20 cellular contexts compared by ENCODE assay signal in genomic region chr16:4574919-4575705, GRCh38. TPM values are rescaled to one million over a fixed set of nuclear protein-coding genes. Genes with fewer than 3 reads are reported as not detected.
A peak's percentile ranks its signal among the peaks of the same experiment; 100 is the strongest.
DNase-seq lines count a peak whose midpoint lies in the region; ATAC-seq, FAIRE-seq and TF ChIP-seq lines count a peak whose summit lies in the region.
"Had no signal": no experiment of that assay in that cellular context is flagged by ENCODE, and none has a peak within 500 bp of the region (broad histone marks: within the 10 kb centered on the region; RNA-seq: fewer than 3 reads in every experiment).

No MANE protein-coding gene starts in this region.

- H3K36me3 ChIP-seq in K562 (ENCODE audit: control insufficient read depth, insufficient read depth, low read length) (no peaks in the 10 kb centered on the region), osteoblast (ENCODE audit: insufficient read depth, low read length) (no peaks in the 10 kb centered on the region)

- H4K20me1 ChIP-seq in K562 (replicated peaks; ENCODE audit: control insufficient read depth, insufficient read depth, low read length) (no peaks in the 10 kb centered on the region), osteoblast (ENCODE audit: insufficient read depth, low read length) (no peaks in the 10 kb centered on the region)

- H3K4me3 ChIP-seq in LNCaP clone FGC (ENCODE audit: low read depth, low read length) (no peak overlapping the region), K562 (no peak overlapping the region), osteoblast (ENCODE audit: insufficient read depth, low read length) (no peak overlapping the region)
- H3K4me3 ChIP-seq: skin epidermis had no signal

- DNase-seq in DMS53 (lab: John Stamatoyannopoulos, UW) (peak; percentile 16), DMS53 treated with DMSO at 0.1 percent for 48 hours (lab: John Stamatoyannopoulos, UW; ENCODE audit: unreplicated experiment) (no peak), LNCaP clone FGC (ENCODE audit: low read depth) (peak; percentile 83), K562 (ENCODE audit: extremely low read depth in 1 of 4, low spot score in 3 of 4) (peak in 2 of 4 experiments; percentile 20 to 31), osteoblast (ENCODE audit: insufficient read length, low spot score, missing footprints) (peak; percentile 51), SW480 (ENCODE audit: low spot score) (no peak)
- DNase-seq: activated CD4-positive, alpha-beta T cell treated with anti-CD3 and anti-CD28 coated beads for 1 hour; activated naive CD4-positive, alpha-beta T cell treated with anti-CD3 and anti-CD28 coated beads, Interleukin-2, amount 50 U/mL, for 16 hours; CD4-positive, alpha-beta memory T cell; effector CD8-positive, alpha-beta T cell; left colon; NCI-H2029; trophoblast cell had no signal

- H3K9me3 ChIP-seq in K562 (replicated peaks; ENCODE audit: control insufficient read depth, insufficient read depth, low read depth, low read length), result no peaks in the 10 kb centered on the region
- H3K9me3 ChIP-seq in osteoblast (ENCODE audit: low read depth, low read length), result no peaks in the 10 kb centered on the region

- FAIRE-seq in K562 (lab: Jason Lieb, UNC), result no peak

- no peak for TF ChIP-seq POLR2A in K562 (conservative IDR thresholded peaks at IDR 0.05)

- TF ChIP-seq EP300 in K562 (IDR thresholded peaks at IDR 0.05; ENCODE audit: low read length), result no peak

- TF ChIP-seq RAD21 in K562 (CRISPR knock-in tag; conservative IDR thresholded peaks at IDR 0.05 in 1 of 2, IDR thresholded peaks at IDR 0.05 in 1 of 2), result no peak

- no peaks in the 10 kb centered on the region for H3K9me1 ChIP-seq in K562 (ENCODE audit: control insufficient read depth, insufficient read depth, low read length)

- POLR2A ChIA-PET in K562 (lab: Yijun Ruan, JAX), result interaction anchor here (0.7 to 0.9 kb wide), 2 partner anchors 10 to 63 kb away, joined by 3 read pairs; no protein-coding TSS in a partner anchor

- intact Hi-C loops in K562 (cut with micrococcal nuclease), result no loop called here

- H3K79me2 ChIP-seq in K562 (ENCODE audit: control insufficient read depth, insufficient read depth, low read length) (no peaks in the 10 kb centered on the region), osteoblast (ENCODE audit: insufficient read depth, low read length) (no peaks in the 10 kb centered on the region)
- H3K79me2 ChIP-seq: parathyroid adenoma had no signal

- H2AFZ ChIP-seq in K562 (ENCODE audit: low read depth, low read length) (no peak overlapping the region), osteoblast (ENCODE audit: low read length) (no peak overlapping the region)
- H2AFZ ChIP-seq: parathyroid adenoma had no signal

- ATAC-seq in K562, result peak; percentile 49
- no peak for ATAC-seq in HG03442 (IDR thresholded peaks at IDR 0.05; ENCODE audit: unreplicated experiment)
- no peak for ATAC-seq in HG02763 (IDR thresholded peaks at IDR 0.05; ENCODE audit: unreplicated experiment)
- ATAC-seq: left colon had no signal

- CTCF ChIA-PET in K562 (lab: Yijun Ruan, JAX; ENCODE audit: low intra/inter-chr PET ratio), result no interaction called here

- BruUV-seq in K562 (replicated peaks; lab: Mats Ljungman, UMichigan), result no TSS peak

- H3K27ac ChIP-seq in K562 (ENCODE audit: extremely low read depth, low read depth, low read length), result no peak overlapping the region
- no peak overlapping the region for H3K27ac ChIP-seq in osteoblast (ENCODE audit: low read depth, low read length)
- H3K27ac ChIP-seq: parathyroid adenoma, RWPE1, skin epidermis had no signal

- H3K9ac ChIP-seq in K562 (ENCODE audit: insufficient read depth in 1 of 2, low read depth in 2 of 2, low read length in 2 of 2), result no peak overlapping the region
- H3K9ac ChIP-seq: parathyroid adenoma had no signal

- no peak overlapping the region for H3K4me2 ChIP-seq in K562 (ENCODE audit: insufficient read depth, low read length)
- no peak overlapping the region for H3K4me2 ChIP-seq in osteoblast (ENCODE audit: insufficient read depth, low read length)

- H3K4me1 ChIP-seq in K562 (replicated peaks in 1 of 2; ENCODE audit: control insufficient read depth in 2 of 2, insufficient read depth in 2 of 2, low read length in 2 of 2) (peaks cover 0 to 3% of the 10 kb centered on the region in 2 experiments; a peak in 1 of 5 replicates), osteoblast (ENCODE audit: insufficient read depth, low read length) (no peaks in the 10 kb centered on the region)
- H3K4me1 ChIP-seq: parathyroid adenoma had no signal

- peaks cover 19 to 61% of the 10 kb centered on the region in 2 experiments; a peak in 4 of 5 replicates for H3K27me3 ChIP-seq in K562 (ENCODE audit: control insufficient read depth in 2 of 2, insufficient read depth in 2 of 2, low read length in 2 of 2)
- no peaks in the 10 kb centered on the region for H3K27me3 ChIP-seq in osteoblast (ENCODE audit: insufficient read depth, low read length)

- 5% methylated on average over 8 of the region's 11 CpGs for WGBS in K562 (ENCODE audit: insufficient coverage, low coverage, missing lambda C conversion rate)

- TF ChIP-seq CTCF in LNCaP clone FGC (IDR thresholded peaks at IDR 0.05; ENCODE audit: control insufficient read depth, extremely low read depth, insufficient read depth) (0 out of 2 replicates have a peak, but pooled peaks have one; percentile 18), K562 (IDR thresholded peaks at IDR 0.05 in 2 of 3, conservative IDR thresholded peaks at IDR 0.05 in 1 of 3; ENCODE audit: insufficient read depth in 2 of 3, low read depth in 1 of 3, low read length in 3 of 3) (peak in 2 of 3 experiments; percentile 2 to 23; a peak in 1 of 6 replicates), osteoblast (IDR thresholded peaks at IDR 0.05; ENCODE audit: extremely low read depth, low read depth, low read length) (no peak)

- in situ Hi-C loops in K562 (cut with MboI), result no loop called here

RNA-seq across cellular contexts. Expression of gene C16orf96, which starts 19.0 kb away (rescaled TPM):
- not detected in 2 replicates for total RNA-seq in K562 (2011; cell fraction: chromatin; rRNA removed; ENCODE audit: low replicate concordance)
- not detected in 2 replicates for total RNA-seq in K562 (2011; cell fraction: nucleolus; rRNA removed)
- not detected in 2 replicates for total RNA-seq in K562 (2011; cell fraction: nucleoplasm; rRNA removed)
- total RNA-seq in K562 (2014; rRNA removed) (not detected in 2 replicates), K562 (2014; rRNA removed; fragmentation: Illumina TruSeq; extraction: Trizol) (not detected in 2 replicates), K562 (2015; rRNA removed; fragmentation: Illumina TruSeq; extraction: Trizol) (not detected in 2 replicates), K562 (2021) (not detected in 2 replicates), osteoblast (under 0.01 TPM in 1 of 2 replicates, not detected in the other)
- polyA plus RNA-seq in K562 (2011; rRNA removed) (not detected in 2 replicates), K562 (2014; fragmentation: Illumina TruSeq; extraction: Trizol) (not detected in 2 replicates), K562 (2014; fragmentation: Nextera tagmentation; extraction: Ambion mirVana) (not detected), K562 (2014; rRNA removed) (not detected in 2 replicates)
- not detected in 2 replicates for polyA plus RNA-seq in K562 (2011; cell fraction: cytosol; rRNA removed)
- not detected in 2 replicates for polyA plus RNA-seq in K562 (2011; cell fraction: nucleus; rRNA removed)
- polyA plus RNA-seq in K562 (2012), result not detected in 2 replicates
- not detected in 2 replicates for polyA minus RNA-seq in K562 (2011; rRNA and poly(A)+ RNA removed)
- polyA minus RNA-seq in K562 (2011; cell fraction: cytosol; rRNA and poly(A)+ RNA removed), result not detected in 2 replicates
- polyA minus RNA-seq in K562 (2011; cell fraction: nucleus; rRNA and poly(A)+ RNA removed), result not detected in 2 replicates
- total RNA-seq: A172, M059J had no signal
- polyA plus RNA-seq: CD4-positive, alpha-beta memory T cell had no signal

RNA-seq across cellular contexts. Expression of gene CDIP1, which starts 36.5 kb away (rescaled TPM):
- total RNA-seq in K562 (2011; cell fraction: chromatin; rRNA removed; ENCODE audit: low replicate concordance), result not detected in 2 replicates
- not detected in 2 replicates for total RNA-seq in K562 (2011; cell fraction: nucleolus; rRNA removed)
- not detected in 2 replicates for total RNA-seq in K562 (2011; cell fraction: nucleoplasm; rRNA removed)
- total RNA-seq in K562 (2014; rRNA removed) (not detected in 2 replicates), K562 (2014; rRNA removed; fragmentation: Illumina TruSeq; extraction: Trizol) (not detected in 2 replicates), K562 (2015; rRNA removed; fragmentation: Illumina TruSeq; extraction: Trizol) (not detected in 2 replicates), K562 (2021) (0.18 and 0.29 TPM in 2 replicates), osteoblast (10.5 and 13.6 TPM in 2 replicates)
- polyA plus RNA-seq in K562 (2011; rRNA removed) (0.15 TPM in 1 of 2 replicates, not detected in the other), K562 (2014; fragmentation: Illumina TruSeq; extraction: Trizol) (not detected in 2 replicates), K562 (2014; fragmentation: Nextera tagmentation; extraction: Ambion mirVana) (not detected), K562 (2014; rRNA removed) (not detected in 2 replicates)
- 0.07 TPM in 1 of 2 replicates, not detected in the other for polyA plus RNA-seq in K562 (2011; cell fraction: cytosol; rRNA removed)
- 0.10 and 0.18 TPM in 2 replicates for polyA plus RNA-seq in K562 (2011; cell fraction: nucleus; rRNA removed)
- 0.31 and 0.54 TPM in 2 replicates for polyA plus RNA-seq in K562 (2012)
- polyA minus RNA-seq in K562 (2011; rRNA and poly(A)+ RNA removed), result not detected in 2 replicates
- 1.7 TPM in 1 of 2 replicates, not detected in the other for polyA minus RNA-seq in K562 (2011; cell fraction: cytosol; rRNA and poly(A)+ RNA removed)
- 0.40 and 1.1 TPM in 2 replicates for polyA minus RNA-seq in K562 (2011; cell fraction: nucleus; rRNA and poly(A)+ RNA removed)

RNA-seq across cellular contexts. Expression of gene UBALD1, which starts 39.6 kb away (rescaled TPM):
- total RNA-seq in K562 (2011; cell fraction: chromatin; rRNA removed; ENCODE audit: low replicate concordance), result 16.0 and 57.6 TPM in 2 replicates
- total RNA-seq in K562 (2011; cell fraction: nucleolus; rRNA removed), result 61.3 and 65.9 TPM in 2 replicates
- 23.4 and 28.0 TPM in 2 replicates for total RNA-seq in K562 (2011; cell fraction: nucleoplasm; rRNA removed)
- total RNA-seq in K562 (2014; rRNA removed) (22.4 and 26.6 TPM in 2 replicates), K562 (2014; rRNA removed; fragmentation: Illumina TruSeq; extraction: Trizol) (0.86 and 1.3 TPM in 2 replicates), K562 (2015; rRNA removed; fragmentation: Illumina TruSeq; extraction: Trizol) (6.2 and 7.5 TPM in 2 replicates), K562 (2021) (31.7 and 38.0 TPM in 2 replicates), osteoblast (6.2 and 9.4 TPM in 2 replicates)
- polyA plus RNA-seq in K562 (2011; rRNA removed) (3.7 and 7.3 TPM in 2 replicates), K562 (2014; fragmentation: Illumina TruSeq; extraction: Trizol) (3.8 and 10.5 TPM in 2 replicates), K562 (2014; fragmentation: Nextera tagmentation; extraction: Ambion mirVana) (not detected), K562 (2014; rRNA removed) (21.8 and 26.0 TPM in 2 replicates)
- 6.4 and 24.1 TPM in 2 replicates for polyA plus RNA-seq in K562 (2011; cell fraction: cytosol; rRNA removed)
- polyA plus RNA-seq in K562 (2011; cell fraction: nucleus; rRNA removed), result 16.0 and 47.0 TPM in 2 replicates
- polyA plus RNA-seq in K562 (2012), result 33.6 and 39.2 TPM in 2 replicates
- polyA minus RNA-seq in K562 (2011; rRNA and poly(A)+ RNA removed), result 0.87 and 1.6 TPM in 2 replicates
- polyA minus RNA-seq in K562 (2011; cell fraction: cytosol; rRNA and poly(A)+ RNA removed), result 6.5 and 9.3 TPM in 2 replicates
- polyA minus RNA-seq in K562 (2011; cell fraction: nucleus; rRNA and poly(A)+ RNA removed), result 12.0 and 17.2 TPM in 2 replicates

RNA-seq across cellular contexts. Expression of gene MGRN1, which starts 49.5 kb away (rescaled TPM):
- total RNA-seq in K562 (2011; cell fraction: chromatin; rRNA removed; ENCODE audit: low replicate concordance), result 41.1 and 92.0 TPM in 2 replicates
- total RNA-seq in K562 (2011; cell fraction: nucleolus; rRNA removed), result 34.2 and 37.4 TPM in 2 replicates
- total RNA-seq in K562 (2011; cell fraction: nucleoplasm; rRNA removed), result 33.4 and 44.4 TPM in 2 replicates
- total RNA-seq in K562 (2014; rRNA removed) (11.6 and 15.7 TPM in 2 replicates), K562 (2014; rRNA removed; fragmentation: Illumina TruSeq; extraction: Trizol) (3.4 and 3.5 TPM in 2 replicates), K562 (2015; rRNA removed; fragmentation: Illumina TruSeq; extraction: Trizol) (6.0 and 6.8 TPM in 2 replicates), K562 (2021) (35.2 and 37.9 TPM in 2 replicates), osteoblast (41.5 and 46.7 TPM in 2 replicates)
- polyA plus RNA-seq in K562 (2011; rRNA removed) (2.7 and 5.0 TPM in 2 replicates), K562 (2014; fragmentation: Illumina TruSeq; extraction: Trizol) (8.5 and 17.4 TPM in 2 replicates), K562 (2014; fragmentation: Nextera tagmentation; extraction: Ambion mirVana) (under 1 TPM; 0.15 to 0.27 TPM), K562 (2014; rRNA removed) (11.2 and 13.0 TPM in 2 replicates)
- 2.9 and 4.6 TPM in 2 replicates for polyA plus RNA-seq in K562 (2011; cell fraction: cytosol; rRNA removed)
- polyA plus RNA-seq in K562 (2011; cell fraction: nucleus; rRNA removed), result 15.2 and 25.7 TPM in 2 replicates
- polyA plus RNA-seq in K562 (2012), result 21.1 and 24.5 TPM in 2 replicates
- 5.9 and 6.1 TPM in 2 replicates for polyA minus RNA-seq in K562 (2011; rRNA and poly(A)+ RNA removed)
- polyA minus RNA-seq in K562 (2011; cell fraction: cytosol; rRNA and poly(A)+ RNA removed), result 14.1 and 21.3 TPM in 2 replicates
- polyA minus RNA-seq in K562 (2011; cell fraction: nucleus; rRNA and poly(A)+ RNA removed), result 10.2 and 16.8 TPM in 2 replicates

Comparison
In these comparisons a context has a peak if more than half of its experiments do, and no peak if none do; other contexts are left out.
1. DNase-seq: peak in DMS53 (single experiment), LNCaP clone FGC (single experiment) and osteoblast (single experiment); none in DMS53 treated with DMSO at 0.1 percent for 48 hours (single experiment) and SW480 (single experiment).